25 cellular contexts compared by ENCODE assay signal in genomic region chr2:192546566-192546965, GRCh38.
A peak's percentile ranks its signal among the peaks of the same experiment; 100 is the strongest.
DNase-seq lines count a peak whose midpoint lies in the region; FAIRE-seq and TF ChIP-seq lines count a peak whose summit lies in the region.
"Had no signal": no experiment of that assay in that cellular context is flagged by ENCODE, and none has a peak within 500 bp of the region (broad histone marks: within the 10 kb centered on the region; RNA-seq: fewer than 3 reads in every experiment).

No MANE protein-coding gene starts in this region.

- H3K79me2 ChIP-seq in H1 (ENCODE audit: control insufficient read depth in 1 of 2, insufficient read depth in 2 of 2, low read length in 2 of 2) = no peaks in the 10 kb centered on the region

- H4K8ac ChIP-seq in H1 (ENCODE audit: extremely low read depth, insufficient read depth, low read length) = no peak overlapping the region

- no peak for TF ChIP-seq EP300 in H1 (IDR thresholded peaks at IDR 0.05; ENCODE audit: borderline replicate concordance in 1 of 2, low read depth in 2 of 2, low read length in 2 of 2)

- H3K4ac ChIP-seq in H1 (replicated peaks; ENCODE audit: insufficient read length, low read depth, low read length) = no peak overlapping the region

- no peaks in the 10 kb centered on the region for H3K9me3 ChIP-seq in H1 (ENCODE audit: insufficient read depth in 2 of 2, low read depth in 1 of 2, low read length in 1 of 2)
- H3K9me3 ChIP-seq: tibial artery had no signal

- H2BK12ac ChIP-seq in H1 (ENCODE audit: low read depth, low read length) = no peak overlapping the region

- no peak overlapping the region for H2BK15ac ChIP-seq in H1 (ENCODE audit: low read length)

- WGBS in H1 (ENCODE audit: extremely low coverage in 1 of 2, insufficient coverage in 1 of 2, insufficient read length in 1 of 2, insufficient replicate concordance in 2 of 2, low coverage in 1 of 2, low lambda C conversion rate in 2 of 2, missing lambda C conversion rate in 1 of 2), 2 experiments = 88% methylated on average over 3 of the region's 3 CpGs; no CpG with 5 or more reads in 1 of the 2 experiments

- H3K14ac ChIP-seq in H1 (ENCODE audit: insufficient read length) = no peak overlapping the region

- no peak for FAIRE-seq in H1 (lab: Jason Lieb, UNC)
- FAIRE-seq: islet of Langerhans, TTC549 had no signal

- H2AK5ac ChIP-seq in H1 (ENCODE audit: low read depth, low read length) = no peak overlapping the region

- H3K36me3 ChIP-seq in H1 (ENCODE audit: control insufficient read depth in 2 of 4, insufficient read depth in 4 of 4, low read length in 3 of 4) = no peaks in the 10 kb centered on the region
- H3K36me3 ChIP-seq: tibial artery had no signal

- no peak overlapping the region for H2BK20ac ChIP-seq in H1 (ENCODE audit: low read length)

- no peak overlapping the region for H3K56ac ChIP-seq in H1 (replicated peaks; ENCODE audit: insufficient read length, low read depth, low read length)

- H3K4me1 ChIP-seq in H1 (replicated peaks in 1 of 4; ENCODE audit: control insufficient read depth in 3 of 4, insufficient read depth in 4 of 4, low read length in 3 of 4) = peaks cover 0 to 5% (median 0%) of the 10 kb centered on the region in 4 experiments; a peak in 2 of 7 replicates
- H3K4me1 ChIP-seq: tibial artery had no signal

- no peak for TF ChIP-seq POLR2A in H1 (IDR thresholded peaks at IDR 0.05; ENCODE audit: control extremely low read depth in 1 of 2, low read depth in 2 of 2, low read length in 2 of 2)

- no peak overlapping the region for H3K4me2 ChIP-seq in H1 (ENCODE audit: insufficient read depth in 1 of 2, low read depth in 2 of 2, low read length in 2 of 2)
- H3K4me2 ChIP-seq: KMS-11 had no signal

- no peak overlapping the region for H2BK120ac ChIP-seq in H1 (replicated peaks; ENCODE audit: low read depth, low read length)

- H3K27me3 ChIP-seq in H1 (replicated peaks in 1 of 4; ENCODE audit: control insufficient read depth in 3 of 4, extremely low read depth in 1 of 4, insufficient read depth in 3 of 4, low read length in 3 of 4) = no peaks in the 10 kb centered on the region
- H3K27me3 ChIP-seq: tibial artery had no signal

- H3K27ac ChIP-seq in H1 (ENCODE audit: low read depth, low read length) = no peak overlapping the region
- H3K27ac ChIP-seq: KMS-11, SK-N-MC, skin epidermis, tibial artery had no signal

- DNase-seq in A172 (ENCODE audit: low spot score) (peak; percentile 49), HPDE6-E6E7 (ENCODE audit: extremely low spot score) (peak; percentile 6), OCI-M1 (lab: John Stamatoyannopoulos, UW) (peak; percentile 39), H1 (ENCODE audit: low read depth in 1 of 2, low spot score in 2 of 2) (no peak), islet precursor cell (no peak), Kasumi-1 (lab: John Stamatoyannopoulos, UW) (no peak), pons (ENCODE audit: low spot score) (no peak)
- DNase-seq in activated CD8-positive, alpha-beta memory T cell treated with anti-CD3 and anti-CD28 coated beads, Interleukin-2, amount 50 U/mL, for 48 hours = no peak
- DNase-seq: activated CD8-positive, alpha-beta T cell treated with anti-CD3 and anti-CD28 coated beads, Interleukin-2, amount 10 ng/mL, durations not matched to agents 7 days and 5 days; activated naive CD8-positive, alpha-beta T cell treated with anti-CD3 and anti-CD28 coated beads, Interleukin-2, amount 50 U/mL, for 24 hours; activated T-cell treated with anti-CD3 and anti-CD28 coated beads, Interleukin-2, amount 50 U/mL, for 1 hour; CD8-positive, alpha-beta T cell; H9; natural killer cell; NCI-H1092 treated with DMSO at 0.1 percent for 48 hours; NCI-H187; NCI-H526 treated with DMSO at 0.1 percent for 48 hours; occipital lobe; stimulated activated CD8-positive, alpha-beta memory T cell treated with anti-CD3 and anti-CD28 coated beads, Interleukin-4, amount 100 ng/mL, for 48 hours; tibial artery had no signal

- H4K20me1 ChIP-seq in H1 (replicated peaks in 1 of 2; ENCODE audit: control insufficient read depth in 1 of 2, insufficient read depth in 2 of 2, low read length in 2 of 2) = no peaks in the 10 kb centered on the region

- no peak overlapping the region for H4K91ac ChIP-seq in H1 (replicated peaks; ENCODE audit: insufficient read length, low read length)

- no peaks in the 10 kb centered on the region for H3K23me2 ChIP-seq in H1 (ENCODE audit: low read depth, low read length)

- no peak overlapping the region for H3K23ac ChIP-seq in H1 (ENCODE audit: insufficient read length)

- CTCF ChIA-PET in H1 (lab: Charles Lee; ENCODE audit: partially characterized antibody) = no interaction called here

- no peak overlapping the region for H3K18ac ChIP-seq in H1 (ENCODE audit: extremely low read depth, low read length)

- H3K9ac ChIP-seq in H1 (replicated peaks in 1 of 4; ENCODE audit: extremely low read depth in 1 of 4, low read depth in 3 of 4, low read length in 3 of 4) = no peak overlapping the region
- H3K9ac ChIP-seq: KMS-11 had no signal

- POLR2A ChIA-PET in H1 (lab: Charles Lee; ENCODE audit: partially characterized antibody) = no interaction called here

- no peak overlapping the region for H3K4me3 ChIP-seq in H1 (ENCODE audit: extremely low read depth in 1 of 4, insufficient read depth in 2 of 4, low read depth in 3 of 4, low read length in 4 of 4)
- H3K4me3 ChIP-seq: SK-N-MC, skin epidermis, tibial artery had no signal

- H2AFZ ChIP-seq in H1 (ENCODE audit: low read length) = no peak overlapping the region

- no peak overlapping the region for H4K5ac ChIP-seq in H1 (ENCODE audit: insufficient read length, low read depth, low read length)

- TF ChIP-seq RAD21 in H1 (IDR thresholded peaks at IDR 0.05 in 1 of 2, conservative IDR thresholded peaks at IDR 0.05 in 1 of 2; ENCODE audit: low read depth in 2 of 2, low read length in 2 of 2) = no peak

- no peaks in the 10 kb centered on the region for H3K79me1 ChIP-seq in H1 (ENCODE audit: low read depth, low read length)

- H2BK5ac ChIP-seq in H1 (ENCODE audit: low read depth, low read length) = no peak overlapping the region

- TF ChIP-seq CTCF in H1 (IDR thresholded peaks at IDR 0.05; ENCODE audit: control extremely low read depth in 1 of 3, insufficient read depth in 1 of 3, low read depth in 1 of 3, low read length in 3 of 3) = no peak

TF ChIP-seq in H1, 55 proteins besides CTCF, POLR2A, EP300 and RAD21:
- no peak for TF ChIP-seq CREB1 (IDR thresholded peaks at IDR 0.05)
- 0 out of 2 replicates have a peak, but pooled peaks have one; percentile 29 for TF ChIP-seq CEBPB (IDR thresholded peaks at IDR 0.05; ENCODE audit: low read depth, low read length)

Comparison
In these comparisons a context has a peak if more than half of its experiments do, and no peak if none do; other contexts are left out.
1. DNase-seq: peak in A172 (single experiment), HPDE6-E6E7 (single experiment) and OCI-M1 (single experiment); none in H1 (0 of 2), islet precursor cell (single experiment), Kasumi-1 (0 of 2), pons (single experiment) and activated CD8-positive, alpha-beta memory T cell treated with anti-CD3 and anti-CD28 coated beads, Interleukin-2, amount 50 U/mL, for 48 hours (single experiment).